In genomic region chr22:48102581-48102980, GRCh38 we compare ENCODE assay signal across 19 cellular contexts.
"Had no signal": no experiment of that assay in that cellular context is flagged by ENCODE, and none has a peak within 500 bp of the region (broad histone marks: within the 10 kb centered on the region; RNA-seq: fewer than 3 reads in every experiment).

No MANE protein-coding gene starts in this region.

- H3K36me3 ChIP-seq: neural progenitor cell, right lobe of liver, tibial artery, upper lobe of right lung had no signal

- DNase-seq: effector CD4-positive, alpha-beta T cell; hypothalamus; immature natural killer cell; midbrain; naive thymus-derived CD4-positive, alpha-beta T cell; small intestine; stimulated activated CD4-positive, alpha-beta T cell treated with anti-CD3 and anti-CD28 coated beads, Interleukin-15, amount 100 ng/mL, for 24 hours; stimulated activated CD4-positive, alpha-beta T cell treated with anti-CD3 and anti-CD28 coated beads, Interleukin-2, amount 100 ng/mL, for 48 hours; stimulated activated naive CD4-positive, alpha-beta T cell; stimulated activated naive CD8-positive, alpha-beta T cell treated with anti-CD3 and anti-CD28 coated beads, Interleukin-15, amount 100 ng/mL, for 72 hours; testis; tibial artery; upper lobe of right lung had no signal

- H3K9me3 ChIP-seq: right lobe of liver, testis, tibial artery, upper lobe of right lung had no signal

- H3K9me3 Mint-ChIP-seq: immature natural killer cell had no signal

- H3K27ac ChIP-seq: dorsolateral prefrontal cortex, neural progenitor cell, parathyroid adenoma, right lobe of liver, testis, tibial artery, upper lobe of right lung had no signal

- H3K79me2 ChIP-seq: parathyroid adenoma had no signal

- H3K27me3 ChIP-seq: neural progenitor cell, right lobe of liver, testis had no signal

- ATAC-seq: naive thymus-derived CD4-positive, alpha-beta T cell; right lobe of liver; stimulated activated naive CD8-positive, alpha-beta T cell treated with anti-CD3 and anti-CD28 coated beads, Interleukin-15, amount 100 ng/mL, for 72 hours; upper lobe of right lung had no signal

- H3K4me2 ChIP-seq: neural progenitor cell had no signal

- H3K27ac Mint-ChIP-seq: memory B cell; neural progenitor cell; stimulated activated naive CD8-positive, alpha-beta T cell treated with anti-CD3 and anti-CD28 coated beads, Interleukin-15, amount 100 ng/mL, for 72 hours had no signal

- H3K4me3 Mint-ChIP-seq: immature natural killer cell; memory B cell; naive thymus-derived CD4-positive, alpha-beta T cell; neural progenitor cell; stimulated activated naive CD8-positive, alpha-beta T cell treated with anti-CD3 and anti-CD28 coated beads, Interleukin-15, amount 100 ng/mL, for 72 hours had no signal

- H3K9ac ChIP-seq: neural progenitor cell, parathyroid adenoma had no signal

- H3K4me1 ChIP-seq: neural progenitor cell, parathyroid adenoma, right lobe of liver, testis, upper lobe of right lung had no signal

- H2AFZ ChIP-seq: neural progenitor cell, parathyroid adenoma had no signal

- H3K4me3 ChIP-seq: dorsolateral prefrontal cortex, lung, neural progenitor cell, right lobe of liver, testis, tibial artery, upper lobe of right lung had no signal
